In genomic region chr11:128491195-128491936, GRCh38 we compare ENCODE assay signal across 1 cellular context.
TF ChIP-seq lines count a peak whose summit lies in the region.

No MANE protein-coding gene starts in this region.

TF ChIP-seq in GM23338, 12 proteins besides CTCF, POLR2A, EP300 and RAD21 (continued from another document):
- no peak for TF ChIP-seq ETS1 (IDR thresholded peaks at IDR 0.05)
- TF ChIP-seq STAT1 (IDR thresholded peaks at IDR 0.05; ENCODE audit: unreplicated experiment): no peak
- TF ChIP-seq REST (IDR thresholded peaks at IDR 0.05; ENCODE audit: unreplicated experiment): no peak
